In the genomic region with DNA sequence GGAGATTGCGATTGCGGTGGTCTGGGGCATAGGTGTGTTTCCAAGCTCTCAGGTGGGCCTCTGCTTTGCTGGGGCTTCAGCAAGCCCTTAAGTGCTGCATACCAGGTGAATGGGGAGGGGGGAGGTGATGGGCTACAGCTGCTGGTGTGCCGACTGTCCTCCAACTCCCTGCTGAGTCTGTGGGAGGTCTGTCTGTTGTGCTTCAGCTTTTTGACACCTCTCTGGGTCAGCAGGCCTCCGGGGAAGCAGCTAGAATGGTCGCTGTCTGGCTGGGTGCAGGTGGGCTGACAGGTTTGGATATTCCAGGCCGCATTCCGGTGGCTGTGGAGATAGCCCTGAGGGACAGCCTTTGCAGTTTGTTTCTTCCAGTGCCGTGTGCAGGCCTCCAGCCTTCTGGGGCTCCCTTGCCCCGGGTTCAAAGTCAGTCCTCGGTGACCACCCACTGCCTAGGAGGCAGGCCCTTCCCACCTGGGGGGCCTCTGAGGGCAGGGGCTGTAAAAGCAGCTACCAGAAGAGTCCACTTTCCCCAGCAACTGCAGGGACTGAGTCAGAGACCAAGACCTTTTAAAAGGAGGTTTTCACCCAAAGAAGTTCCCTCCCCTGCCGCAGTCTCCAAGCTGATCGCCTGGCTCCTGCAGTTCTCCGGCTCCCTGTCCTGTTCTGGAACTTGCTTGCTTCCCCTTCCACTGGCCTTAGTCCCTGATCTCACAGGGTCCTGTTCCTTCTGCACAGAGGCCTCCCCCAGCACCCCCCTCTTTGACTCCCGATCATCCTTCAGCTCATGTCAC, we compare ENCODE assay signal across 8 cellular contexts. TPM values are rescaled to one million over a fixed set of nuclear protein-coding genes. Genes with fewer than 3 reads are reported as not detected.
A peak's percentile ranks its signal among the peaks of the same experiment; 100 is the strongest.
DNase-seq lines count a peak whose midpoint lies in the region; ATAC-seq and TF ChIP-seq lines count a peak whose summit lies in the region.

No MANE protein-coding gene starts in this region.

- H3F3A ChIP-seq in DOHH2 (ENCODE audit: control insufficient read depth, insufficient read depth): peaks cover 59% of the 10 kb centered on the region

- CTCF ChIA-PET in mammary epithelial cell (lab: Charles Lee; ENCODE audit: low non-redundant PET): no interaction called here

- no TSS peak for BruUV-seq in mammary epithelial cell (replicated peaks; lab: Mats Ljungman, UMichigan)

- H3K4me1 ChIP-seq in DOHH2 (ENCODE audit: control insufficient read depth, low read length) (peaks cover 84% of the 10 kb centered on the region), OCI-LY3 (ENCODE audit: low read length) (peaks cover 32% of the 10 kb centered on the region), mammary epithelial cell (ENCODE audit: insufficient read depth, low read length) (peaks cover 53% of the 10 kb centered on the region), thyroid gland (peaks cover 30 to 54% of the 10 kb centered on the region in 2 donors), body of pancreas (peaks cover 65% of the 10 kb centered on the region)

- TF ChIP-seq CTCF in DOHH2 (IDR thresholded peaks at IDR 0.05; ENCODE audit: low read depth, low read length, poor library complexity, severe bottlenecking): no peak
- TF ChIP-seq CTCF in OCI-LY3 (IDR thresholded peaks at IDR 0.05; ENCODE audit: low read depth, low read length): no peak
- no peak for TF ChIP-seq CTCF in mammary epithelial cell (conservative IDR thresholded peaks at IDR 0.05 in 1 of 2, IDR thresholded peaks at IDR 0.05 in 1 of 2; ENCODE audit: extremely low read depth in 1 of 2, insufficient read depth in 1 of 2, low read depth in 1 of 2, low read length in 2 of 2)
- no peak for TF ChIP-seq CTCF in thyroid gland (IDR thresholded peaks at IDR 0.05)
- TF ChIP-seq CTCF in body of pancreas (IDR thresholded peaks at IDR 0.05): no peak

- H3K27me3 ChIP-seq in DOHH2 (ENCODE audit: control insufficient read depth, low read length) (no peaks in the 10 kb centered on the region), OCI-LY3 (ENCODE audit: low read depth, low read length) (no peaks in the 10 kb centered on the region), mammary epithelial cell (ENCODE audit: insufficient read depth, low read length) (no peaks in the 10 kb centered on the region), thyroid gland (no peaks in the 10 kb centered on the region), body of pancreas (no peaks in the 10 kb centered on the region)

- in situ Hi-C loops in mammary epithelial cell (cut with MboI; ENCODE audit: low sequenced_read_pairs in 2 of 2): no loop called here
- in situ Hi-C loops in ACHN (cut with HindIII; ENCODE audit: low pct_ligation_motif_present, low pct_unique_long_range_greater_than_20kb, low sequenced_read_pairs): no loop called here

- H3K4me2 ChIP-seq in DOHH2 (ENCODE audit: low read length) (peak overlapping the region; percentile 94), OCI-LY3 (ENCODE audit: low read length) (peak overlapping the region; percentile 83; the same call in 1 of the 2 replicates), mammary epithelial cell (ENCODE audit: insufficient read depth, low read depth, low read length) (peak overlapping the region; percentile 93)

- ATAC-seq in naive B cell (ENCODE audit: low read depth in 2 of 2) (no peak), body of pancreas (no peak)

- H3K4me3 Mint-ChIP-seq in naive B cell: peak overlapping the region in 6 of 8 donors; percentile 22 to 93 (median 76)

- peaks cover 11% of the 10 kb centered on the region for H4K20me1 ChIP-seq in DOHH2 (ENCODE audit: control insufficient read depth, insufficient read depth, low read depth, low read length)
- peaks cover 46% of the 10 kb centered on the region for H4K20me1 ChIP-seq in OCI-LY3 (ENCODE audit: insufficient read depth, low read length)
- H4K20me1 ChIP-seq in mammary epithelial cell (ENCODE audit: insufficient read depth, low read length): peaks cover 3% of the 10 kb centered on the region

- peaks cover 51% of the 10 kb centered on the region for H3K36me3 ChIP-seq in DOHH2 (ENCODE audit: control insufficient read depth, low read length)
- peaks cover 29% of the 10 kb centered on the region for H3K36me3 ChIP-seq in OCI-LY3 (replicated peaks; ENCODE audit: low read depth, low read length)
- peaks cover 24% of the 10 kb centered on the region for H3K36me3 ChIP-seq in mammary epithelial cell (ENCODE audit: insufficient read depth, low read length)
- peaks cover 17 to 21% of the 10 kb centered on the region in 2 donors for H3K36me3 ChIP-seq in thyroid gland
- H3K36me3 ChIP-seq in body of pancreas (replicated peaks in 1 of 2; ENCODE audit: insufficient read depth in 1 of 2, low read depth in 2 of 2): peaks cover 0 to 9% of the 10 kb centered on the region in 2 donors

- intact Hi-C loops in mammary epithelial cell (cut with micrococcal nuclease) (loop anchor here (5.0 kb wide), 1 partner anchor 86 kb away; no protein-coding TSS in a partner anchor), thyroid gland (cut with DNase I) (loop anchor here (2.0 to 5.0 kb wide), 3 partner anchors 59 to 241 kb away; no protein-coding TSS in a partner anchor), body of pancreas (cut with DNase I) (no loop called here)

- peaks cover 31% of the 10 kb centered on the region for H3K79me2 ChIP-seq in DOHH2 (ENCODE audit: control insufficient read depth, low read length)
- peaks cover 34% of the 10 kb centered on the region for H3K79me2 ChIP-seq in OCI-LY3 (ENCODE audit: low read length)
- peaks cover 32% of the 10 kb centered on the region for H3K79me2 ChIP-seq in mammary epithelial cell (ENCODE audit: insufficient read depth, low read length)

- peaks cover 0 to 3% of the 10 kb centered on the region in 2 donors for H3K36me3 Mint-ChIP-seq in naive B cell

- TF ChIP-seq POLR2A in thyroid gland (IDR thresholded peaks at IDR 0.05) (no peak), body of pancreas (IDR thresholded peaks at IDR 0.05) (no peak)

- H3K4me3 ChIP-seq in DOHH2 (ENCODE audit: low read length): peak overlapping the region; percentile 74
- peak overlapping the region; percentile 86; the same call in 1 of the 2 replicates for H3K4me3 ChIP-seq in OCI-LY3 (ENCODE audit: low read length)
- no peak overlapping the region for H3K4me3 ChIP-seq in mammary epithelial cell (replicated peaks in 1 of 3; ENCODE audit: insufficient read depth in 1 of 3, low read depth in 2 of 3, low read length in 3 of 3)
- peak overlapping the region in 1 of 3 donors; percentile 50 for H3K4me3 ChIP-seq in thyroid gland (replicated peaks in 1 of 3)
- no peak overlapping the region for H3K4me3 ChIP-seq in body of pancreas

- H3K27ac ChIP-seq in DOHH2 (ENCODE audit: low read depth, low read length) (peak overlapping the region; percentile 86), OCI-LY3 (ENCODE audit: low read length) (peak overlapping the region; percentile 86), mammary epithelial cell (ENCODE audit: insufficient read depth, low read depth, low read length) (no peak overlapping the region), thyroid gland (no peak overlapping the region), body of pancreas (no peak overlapping the region)

- H3K4me1 Mint-ChIP-seq in naive B cell: peaks cover 29 to 67% (median 49%) of the 10 kb centered on the region in 3 donors

- H3K9me2 ChIP-seq in DOHH2 (replicated peaks; ENCODE audit: control insufficient read depth, low read length): no peaks in the 10 kb centered on the region

- no peak overlapping the region for H2AFZ ChIP-seq in OCI-LY3 (ENCODE audit: low read depth, low read length)
- H2AFZ ChIP-seq in mammary epithelial cell (ENCODE audit: low read depth, low read length): no peak overlapping the region

- peak overlapping the region in 3 of 6 donors; percentile 8 to 83 (median 68) for H3K27ac Mint-ChIP-seq in naive B cell

- WGBS in mammary epithelial cell (ENCODE audit: low coverage, missing lambda C conversion rate): 48% methylated on average over 7 of the region's 14 CpGs
- WGBS in thyroid gland, 2 donors: 71 to 82% methylated on average over 12 to 14 of the region's 14 CpGs
- WGBS in body of pancreas, 2 donors: 70 to 81% methylated on average over 4 to 9 of the region's 14 CpGs

- H3K9me3 Mint-ChIP-seq in naive B cell: no peaks in the 10 kb centered on the region

- H3K9ac ChIP-seq in OCI-LY3 (ENCODE audit: low read length): peak overlapping the region; percentile 61; the same call in 1 of the 2 replicates
- H3K9ac ChIP-seq in mammary epithelial cell (ENCODE audit: insufficient read depth, low read length): no peak overlapping the region

- H3K9me3 ChIP-seq in DOHH2 (ENCODE audit: control insufficient read depth, insufficient read depth, low read length) (no peaks in the 10 kb centered on the region), OCI-LY3 (ENCODE audit: insufficient read depth, low read length) (no peaks in the 10 kb centered on the region), mammary epithelial cell (replicated peaks; ENCODE audit: insufficient read depth, low read length) (no peaks in the 10 kb centered on the region), thyroid gland (no peaks in the 10 kb centered on the region), body of pancreas (no peaks in the 10 kb centered on the region)

- DNase-seq in mammary epithelial cell: no peak
- no peak for DNase-seq in naive B cell
- DNase-seq in thyroid gland: no peak
- no peak for DNase-seq in UCSD-AML1 (lab: John Stamatoyannopoulos, UW; ENCODE audit: unreplicated experiment)
- DNase-seq in ACHN: no peak
- DNase-seq in body of pancreas: no peak

- dilution Hi-C loops in mammary epithelial cell (cut with HindIII; ENCODE audit: low sequenced_read_pairs): no loop called here

- H3K27me3 Mint-ChIP-seq in naive B cell: no peaks in the 10 kb centered on the region

RNA-seq across cellular contexts. Expression of gene TTYH2, which starts 2.0 kb away (rescaled TPM):
- total RNA-seq in mammary epithelial cell (under 1 TPM; 0.49 to 0.67 TPM), thyroid gland (10 to 100 TPM; 12.4 to 24.7 (median 18.8) TPM), body of pancreas (10 to 100 TPM in 1 of 2 donors, 1 to 10 TPM in 1; 8.0 to 14.8 TPM)
- polyA plus RNA-seq in mammary epithelial cell (0.23 TPM), naive B cell (ENCODE audit: low read depth in 6 of 6) (1 to 10 TPM in 4 of 6 donors, under 1 TPM in 2; 0.57 to 2.0 (median 1.1) TPM)
- 2.1 TPM for polyA minus RNA-seq in mammary epithelial cell

RNA-seq across cellular contexts. Expression of gene RPL38, which starts 7.9 kb away (rescaled TPM):
- 100 to 1,000 TPM; 487 to 802 TPM for total RNA-seq in mammary epithelial cell
- polyA plus RNA-seq in mammary epithelial cell: 972 TPM
- 599 TPM for polyA minus RNA-seq in mammary epithelial cell
- polyA plus RNA-seq in naive B cell (ENCODE audit: low read depth in 6 of 6): 1,000 to 10,000 TPM; 1,035 to 2,004 (median 1,907) TPM
- 100 to 1,000 TPM; 320 to 657 (median 412) TPM for total RNA-seq in thyroid gland
- 100 to 1,000 TPM; 141 to 156 TPM for total RNA-seq in body of pancreas

Comparison
In these comparisons a context has a peak if more than half of its experiments do, and no peak if none do; other contexts are left out.
1. H3K27ac ChIP-seq: peak in DOHH2 (single experiment) and OCI-LY3 (single experiment); none in mammary epithelial cell (single experiment), thyroid gland (0 of 3) and body of pancreas (0 of 4).
2. H3K4me3 ChIP-seq: peak in DOHH2 (single experiment) and OCI-LY3 (single experiment); none in mammary epithelial cell (0 of 3) and body of pancreas (0 of 2).
3. RNA of gene TTYH2, which starts 2.0 kb away (total RNA-seq): 12.4 to 24.7 TPM in thyroid gland and 8.0 to 14.8 TPM in body of pancreas; 0.49 to 0.67 TPM in mammary epithelial cell; every median in the first group is over 4 times any median in the second.
4. Peak in every context shown above with its lines, with median percentiles within 50 percentile points of each other: H3K4me2 ChIP-seq.